ENCODE assay signal across 24 cellular contexts in the genomic region with DNA sequence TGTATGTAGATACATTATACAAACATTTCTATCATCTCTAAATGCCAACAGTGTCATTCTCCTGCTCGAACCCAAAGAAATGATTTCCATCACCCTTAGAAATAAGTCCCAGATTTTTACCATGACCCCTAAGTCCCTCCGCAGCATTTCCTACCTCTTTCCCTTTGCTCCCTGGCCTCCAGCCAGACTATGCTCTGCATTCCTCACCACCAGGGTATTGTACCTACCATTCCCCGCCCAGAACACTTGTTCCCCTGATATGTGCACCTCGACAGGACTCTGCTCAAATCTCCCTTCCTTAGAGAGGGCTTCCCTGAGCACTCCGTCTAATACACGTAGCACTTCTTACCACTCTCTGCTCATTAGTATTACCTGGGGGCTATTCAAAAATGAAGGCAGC.
DNase-seq lines count a peak whose midpoint lies in the region; ATAC-seq and TF ChIP-seq lines count a peak whose summit lies in the region.
"Had no signal": no experiment of that assay in that cellular context is flagged by ENCODE, and none has a peak within 500 bp of the region (broad histone marks: within the 10 kb centered on the region; RNA-seq: fewer than 3 reads in every experiment).

No MANE protein-coding gene starts in this region.

- no peaks in the 10 kb centered on the region for H3K36me3 ChIP-seq in NT2/D1 (ENCODE audit: insufficient read depth, insufficient read length, low read length)
- no peaks in the 10 kb centered on the region for H3K36me3 ChIP-seq in stomach
- H3K36me3 ChIP-seq: ascending aorta, tibial nerve had no signal

- no peak overlapping the region for H3K4me3 Mint-ChIP-seq in T-helper 2 cell treated with Interferon-gamma antibody and Interleukin-4, amounts not matched to agents 5 μg/mL and 100 μg/mL, for 36 hours
- H3K4me3 Mint-ChIP-seq: nephron progenitor cell; stimulated activated naive CD8-positive, alpha-beta T cell treated with anti-CD3 and anti-CD28 coated beads, Interleukin-15, amount 100 ng/mL, for 72 hours had no signal

- H3K4me3 ChIP-seq in NT2/D1 (ENCODE audit: insufficient read length, low read depth) (no peak overlapping the region), stomach (no peak overlapping the region)
- H3K4me3 ChIP-seq: ascending aorta, tibial nerve had no signal

- no peaks in the 10 kb centered on the region for H3K4me1 ChIP-seq in NT2/D1 (ENCODE audit: insufficient read depth, insufficient read length)
- peaks cover 0 to 7% (median 0%) of the 10 kb centered on the region in 4 donors for H3K4me1 ChIP-seq in stomach
- H3K4me1 ChIP-seq: ascending aorta had no signal

- no peaks in the 10 kb centered on the region for H3K4me1 Mint-ChIP-seq in T-helper 2 cell treated with Interferon-gamma antibody and Interleukin-4, amounts not matched to agents 5 μg/mL and 100 μg/mL, for 36 hours (ENCODE audit: low read depth)
- H3K4me1 Mint-ChIP-seq: stimulated activated naive CD8-positive, alpha-beta T cell treated with anti-CD3 and anti-CD28 coated beads, Interleukin-15, amount 100 ng/mL, for 72 hours had no signal

- H3K27me3 ChIP-seq in NT2/D1 (ENCODE audit: insufficient read depth, insufficient read length) (no peaks in the 10 kb centered on the region), stomach (no peaks in the 10 kb centered on the region)
- H3K27me3 ChIP-seq: ascending aorta, tibial nerve had no signal

- no peaks in the 10 kb centered on the region for H3K9me3 ChIP-seq in NT2/D1 (ENCODE audit: insufficient read depth, low read length)
- no peaks in the 10 kb centered on the region for H3K9me3 ChIP-seq in stomach
- H3K9me3 ChIP-seq: ascending aorta, SK-N-SH, tibial nerve had no signal

- TF ChIP-seq POLR2A in stomach (IDR thresholded peaks at IDR 0.05) = no peak

- no peak overlapping the region for H3K27ac ChIP-seq in stomach
- H3K27ac ChIP-seq: 22Rv1, ascending aorta, tibial nerve had no signal

- H3K27me3 Mint-ChIP-seq in T-helper 2 cell treated with Interferon-gamma antibody and Interleukin-4, amounts not matched to agents 5 μg/mL and 100 μg/mL, for 36 hours (ENCODE audit: low read depth) = no peaks in the 10 kb centered on the region
- H3K27me3 Mint-ChIP-seq: stimulated activated naive CD8-positive, alpha-beta T cell treated with anti-CD3 and anti-CD28 coated beads, Interleukin-15, amount 100 ng/mL, for 72 hours had no signal

- peaks cover 2% of the 10 kb centered on the region for H3K36me3 Mint-ChIP-seq in T-helper 2 cell treated with Interferon-gamma antibody and Interleukin-4, amounts not matched to agents 5 μg/mL and 100 μg/mL, for 36 hours (ENCODE audit: low read depth)

- H3K27ac Mint-ChIP-seq in T-helper 2 cell treated with Interferon-gamma antibody and Interleukin-4, amounts not matched to agents 5 μg/mL and 100 μg/mL, for 36 hours = peak overlapping the region; percentile 7
- H3K27ac Mint-ChIP-seq: activated naive CD4-positive, alpha-beta T cell treated with anti-CD3 and anti-CD28 coated beads, Interleukin-2, amount 50 U/mL, for 72 hours; activated T-helper 2 cell treated with anti-CD3 and anti-CD28 coated beads, Interferon-gamma antibody, Interleukin-2, Interleukin-4, amounts not matched to agents 10 μg/mL and 5 μg/mL and 100 μg/mL, durations not matched to agents 14 hours and 24 hours and 36 hours; nephron progenitor cell; progenitor cell of endocrine pancreas; stimulated activated naive CD8-positive, alpha-beta T cell treated with anti-CD3 and anti-CD28 coated beads, Interleukin-15, amount 100 ng/mL, for 72 hours had no signal

- intact Hi-C loops in stomach (cut with DNase I; ENCODE audit: low total_unique reads) = no loop called here

- no peak for ATAC-seq in HG03280 (IDR thresholded peaks at IDR 0.05; ENCODE audit: unreplicated experiment)
- ATAC-seq: activated naive CD4-positive, alpha-beta T cell treated with anti-CD3 and anti-CD28 coated beads, Interleukin-2, amount 50 U/mL, for 72 hours; left ventricle myocardium superior; stimulated activated naive CD8-positive, alpha-beta T cell treated with anti-CD3 and anti-CD28 coated beads, Interleukin-15, amount 100 ng/mL, for 72 hours had no signal

- TF ChIP-seq EP300 in stomach (IDR thresholded peaks at IDR 0.05) = no peak

- no peaks in the 10 kb centered on the region for H3K9me3 Mint-ChIP-seq in T-helper 2 cell treated with Interferon-gamma antibody and Interleukin-4, amounts not matched to agents 5 μg/mL and 100 μg/mL, for 36 hours
- H3K9me3 Mint-ChIP-seq: activated T-helper 2 cell treated with anti-CD3 and anti-CD28 coated beads, Interferon-gamma antibody, Interleukin-2, Interleukin-4, amounts not matched to agents 10 μg/mL and 5 μg/mL and 100 μg/mL, durations not matched to agents 14 hours and 24 hours and 36 hours; nephron progenitor cell; stimulated activated naive CD8-positive, alpha-beta T cell treated with anti-CD3 and anti-CD28 coated beads, Interleukin-15, amount 100 ng/mL, for 72 hours had no signal

- no peak for DNase-seq in T-helper 2 cell treated with Interferon-gamma antibody and Interleukin-4, amounts not matched to agents 5 μg/mL and 100 μg/mL, for 36 hours (ENCODE audit: low spot score)
- DNase-seq in T-helper 2 cell = no peak
- peak; percentile 50 for DNase-seq in NT2/D1 (ENCODE audit: low read depth, low spot score)
- peak; percentile 70 for DNase-seq in iPS-NIHi11 (ENCODE audit: low spot score)
- DNase-seq in stomach = peak; percentile 43
- no peak for DNase-seq in middle frontal gyrus (ENCODE audit: extremely low spot score, low spot score)
- DNase-seq in HT-29 (ENCODE audit: low spot score) = no peak
- DNase-seq: activated CD4-positive, alpha-beta T cell treated with anti-CD3 and anti-CD28 coated beads, Interleukin-2, amount 50 U/mL, for 1 hour; central memory CD4-positive, alpha-beta T cell; left ventricle myocardium superior; NCI-H1105 treated with DMSO at 0.1 percent for 48 hours; NCI-H2029; NCI-H2227 treated with DMSO at 0.1 percent for 48 hours; NCI-H774; nephron progenitor cell; SK-N-SH; stimulated activated naive CD8-positive, alpha-beta T cell treated with anti-CD3 and anti-CD28 coated beads, Interleukin-15, amount 100 ng/mL, for 72 hours had no signal

- H3K9ac ChIP-seq in NT2/D1 (ENCODE audit: insufficient read length, low read depth) = no peak overlapping the region
- H3K9ac ChIP-seq: SK-N-SH had no signal

- TF ChIP-seq CTCF in stomach (IDR thresholded peaks at IDR 0.05) = no peak

- WGBS in stomach, 5 donors = 58 to 74% (median 67%) methylated on average over 6 of the region's 6 CpGs

Comparison
In these comparisons a context has a peak if more than half of its experiments do, and no peak if none do; other contexts are left out.
1. DNase-seq: peak in NT2/D1 (single experiment), iPS-NIHi11 (single experiment) and stomach (single experiment); none in T-helper 2 cell treated with Interferon-gamma antibody and Interleukin-4, amounts not matched to agents 5 μg/mL and 100 μg/mL, for 36 hours (single experiment), T-helper 2 cell (0 of 5), middle frontal gyrus (single experiment) and HT-29 (single experiment).